17 cellular contexts compared by ENCODE assay signal in genomic region chrX:125505207-125505606, GRCh38.
A peak's percentile ranks its signal among the peaks of the same experiment; 100 is the strongest.
DNase-seq lines count a peak whose midpoint lies in the region; ATAC-seq, FAIRE-seq and TF ChIP-seq lines count a peak whose summit lies in the region.
"Had no signal": no experiment of that assay in that cellular context is flagged by ENCODE, and none has a peak within 500 bp of the region (broad histone marks: within the 10 kb centered on the region; RNA-seq: fewer than 3 reads in every experiment).

No MANE protein-coding gene starts in this region.

- no peak overlapping the region for H3K9ac ChIP-seq in keratinocyte (ENCODE audit: control insufficient read depth, extremely low read depth, insufficient read depth, low read length)

- no peak overlapping the region for H2AFZ ChIP-seq in keratinocyte (ENCODE audit: control insufficient read depth, low read length)

- no peak overlapping the region for H3K4me3 ChIP-seq in RWPE2 (ENCODE audit: severe bottlenecking)
- no peak overlapping the region for H3K4me3 ChIP-seq in keratinocyte (ENCODE audit: control insufficient read depth in 2 of 3, extremely low read depth in 1 of 3, insufficient read depth in 2 of 3, low read depth in 1 of 3, low read length in 3 of 3)
- H3K4me3 ChIP-seq in testis: no peak overlapping the region

- H3K4me1 ChIP-seq in RWPE2 (ENCODE audit: insufficient read depth, poor library complexity, severe bottlenecking) (peaks cover 20% of the 10 kb centered on the region), keratinocyte (ENCODE audit: control insufficient read depth, extremely low read depth, insufficient read depth, low read length) (peaks cover 8% of the 10 kb centered on the region), testis (no peaks in the 10 kb centered on the region)
- H3K4me1 ChIP-seq: BE2C had no signal

- no peak overlapping the region for H3K4me2 ChIP-seq in keratinocyte (ENCODE audit: control insufficient read depth, extremely low read depth, insufficient read depth, low read depth, low read length)

- no peak for TF ChIP-seq POLR2A in testis (IDR thresholded peaks at IDR 0.05)

- H3K36me3 ChIP-seq in RWPE2 (ENCODE audit: low read depth): no peaks in the 10 kb centered on the region
- H3K36me3 ChIP-seq in keratinocyte (ENCODE audit: control insufficient read depth in 2 of 2, extremely low read depth in 1 of 2, insufficient read depth in 2 of 2, low read length in 2 of 2): no peaks in the 10 kb centered on the region
- H3K36me3 ChIP-seq in testis (ENCODE audit: low read depth, missing control alignments): no peaks in the 10 kb centered on the region
- H3K36me3 ChIP-seq: BE2C had no signal

- no peaks in the 10 kb centered on the region for H3K9me3 ChIP-seq in RWPE2 (ENCODE audit: severe bottlenecking)
- H3K9me3 ChIP-seq in keratinocyte (ENCODE audit: control insufficient read depth, low read depth, low read length): no peaks in the 10 kb centered on the region
- H3K9me3 ChIP-seq in testis: no peaks in the 10 kb centered on the region
- H3K9me3 ChIP-seq: BE2C had no signal

- TF ChIP-seq CTCF in RWPE2 (IDR thresholded peaks at IDR 0.05; ENCODE audit: poor library complexity, severe bottlenecking): no peak
- no peak for TF ChIP-seq CTCF in keratinocyte (optimal IDR thresholded peaks at IDR 0.05 in 1 of 3, IDR thresholded peaks at IDR 0.05 in 1 of 3, conservative IDR thresholded peaks at IDR 0.05 in 1 of 3; ENCODE audit: extremely low read depth in 1 of 3, insufficient read depth in 2 of 3, low read length in 3 of 3)
- no peak for TF ChIP-seq CTCF in testis (IDR thresholded peaks at IDR 0.05)

- dilution Hi-C loops in keratinocyte (cut with MboI; ENCODE audit: extremely low pct_ligation_motif_present, low sequenced_read_pairs): no loop called here

- H3K27me3 ChIP-seq in RWPE2 (ENCODE audit: insufficient read depth, poor library complexity, severe bottlenecking) (no peaks in the 10 kb centered on the region), keratinocyte (ENCODE audit: control insufficient read depth, extremely low read depth, insufficient read depth, low read length) (no peaks in the 10 kb centered on the region), testis (no peaks in the 10 kb centered on the region)
- H3K27me3 ChIP-seq: BE2C had no signal

- DNase-seq in HT1080 (ENCODE audit: low read depth) (peak; percentile 39), RWPE2 (ENCODE audit: low spot score) (no peak), epithelial cell of prostate (ENCODE audit: low read depth, low spot score) (peak; percentile 14), keratinocyte (ENCODE audit: low read depth, low spot score) (no peak), testis (no peak), NCI-H1436 treated with DMSO at 0.1 percent for 48 hours (lab: John Stamatoyannopoulos, UW) (no peak), NCI-H2081 (lab: John Stamatoyannopoulos, UW) (no peak)
- no peak for DNase-seq in NK-92 treated with Interleukin-12 subunit alpha and Interleukin-12 subunit beta, amount 100 ng/mL, for 24 hours (lab: John Stamatoyannopoulos, UW)
- DNase-seq: BE2C; CD4-positive, alpha-beta memory T cell; DND-41; GDM1; HCEC 1CT; HFFc6 had no signal

- H3K79me2 ChIP-seq in keratinocyte (ENCODE audit: control insufficient read depth, insufficient read depth, low read length): no peaks in the 10 kb centered on the region

- intact Hi-C loops in testis (cut with DNase I; ENCODE audit: low total_unique reads): no loop called here

- H3K27ac ChIP-seq in RWPE2 (ENCODE audit: poor library complexity, severe bottlenecking) (peak overlapping the region; percentile 69), epithelial cell of prostate (peak overlapping the region; percentile 77), keratinocyte (ENCODE audit: control insufficient read depth, insufficient read depth, low read length) (peak overlapping the region; percentile 26), testis (no peak overlapping the region)
- H3K27ac ChIP-seq: C4-2B had no signal

- WGBS in testis, 2 donors: 90% methylated on average over 2 of the region's 2 CpGs; no CpG with 5 or more reads in 1 of the 2 donors

- no peak for FAIRE-seq in keratinocyte (lab: Jason Lieb, UNC)
- FAIRE-seq: A204.1, GM12892 had no signal

- H4K20me1 ChIP-seq in keratinocyte (ENCODE audit: control insufficient read depth, extremely low read depth, insufficient read depth, low read length): no peaks in the 10 kb centered on the region

- H3K9me1 ChIP-seq in keratinocyte (ENCODE audit: control insufficient read depth, extremely low read depth, insufficient read depth, low read length): no peaks in the 10 kb centered on the region

- ATAC-seq in RWPE2 (ENCODE audit: low read depth): peak; percentile 84

Comparison
In these comparisons a context has a peak if more than half of its experiments do, and no peak if none do; other contexts are left out.
1. DNase-seq: peak in HT1080 (single experiment) and epithelial cell of prostate (single experiment); none in RWPE2 (single experiment), keratinocyte (single experiment), testis (single experiment), NCI-H1436 treated with DMSO at 0.1 percent for 48 hours (single experiment), NK-92 treated with Interleukin-12 subunit alpha and Interleukin-12 subunit beta, amount 100 ng/mL, for 24 hours (single experiment) and NCI-H2081 (0 of 2).
2. H3K27ac ChIP-seq: peak in RWPE2 (single experiment), epithelial cell of prostate (single experiment) and keratinocyte (single experiment); none in testis (0 of 2).